Comparison of ENCODE assay signal across 11 cellular contexts in genomic region chr21:26116456-26117011, GRCh38. TPM values are rescaled to one million over a fixed set of nuclear protein-coding genes. Genes with fewer than 3 reads are reported as not detected.
DNase-seq lines count a peak whose midpoint lies in the region; ATAC-seq and TF ChIP-seq lines count a peak whose summit lies in the region.
"Had no signal": no experiment of that assay in that cellular context is flagged by ENCODE, and none has a peak within 500 bp of the region (broad histone marks: within the 10 kb centered on the region; RNA-seq: fewer than 3 reads in every experiment).

No MANE protein-coding gene starts in this region.

- H3K9me3 ChIP-seq in left lung (no peaks in the 10 kb centered on the region), aorta (ENCODE audit: control insufficient read depth, low read length) (no peaks in the 10 kb centered on the region)

- H3K27me3 ChIP-seq in left lung: no peaks in the 10 kb centered on the region
- H3K27me3 ChIP-seq in aorta (ENCODE audit: control insufficient read depth in 1 of 2, insufficient read depth in 2 of 2, low read length in 1 of 2): no peaks in the 10 kb centered on the region

- POLR2A ChIA-PET in MCF 10A (lab: Yijun Ruan, JAX): interaction anchor here (0.6 to 1.3 kb wide), 5 partner anchors 11 to 53 kb away, joined by 3 to 4 read pairs (median 3); no protein-coding TSS in a partner anchor

- H3K4me1 ChIP-seq in left lung (peaks cover 15 to 30% of the 10 kb centered on the region in 2 donors), aorta (ENCODE audit: control insufficient read depth in 1 of 2, insufficient read depth in 2 of 2, low read length in 2 of 2) (peaks cover 2 to 5% of the 10 kb centered on the region in 2 donors)

- no peak overlapping the region for H3K4me3 Mint-ChIP-seq in MCF 10A (ENCODE audit: unreplicated experiment)
- H3K4me3 Mint-ChIP-seq in activated T-helper 2 cell treated with anti-CD3 and anti-CD28 coated beads, Interferon-gamma antibody, Interleukin-2, Interleukin-4, amounts not matched to agents 10 μg/mL and 5 μg/mL and 100 μg/mL, durations not matched to agents 14 hours and 24 hours and 36 hours (ENCODE audit: low read depth): no peak overlapping the region
- H3K4me3 Mint-ChIP-seq: CD8-positive, alpha-beta T cell had no signal

- no peak for TF ChIP-seq CTCF in MCF 10A (IDR thresholded peaks at IDR 0.05; ENCODE audit: unreplicated experiment)
- no peak for TF ChIP-seq CTCF in left lung (IDR thresholded peaks at IDR 0.05)

- DNase-seq in T47D (ENCODE audit: low read depth in 1 of 2, low spot score in 1 of 2): peak; percentile 24 to 94
- no peak for DNase-seq in MCF 10A (ENCODE audit: unreplicated experiment)
- DNase-seq in cerebellar cortex (ENCODE audit: low spot score): peak; percentile 51
- DNase-seq in left lung: no peak
- DNase-seq in aorta: no peak
- DNase-seq in activated T-helper 2 cell treated with anti-CD3 and anti-CD28 coated beads, Interferon-gamma antibody, Interleukin-2, Interleukin-4, amounts not matched to agents 10 μg/mL and 5 μg/mL and 100 μg/mL, durations not matched to agents 14 hours and 24 hours and 36 hours (ENCODE audit: low spot score): no peak
- DNase-seq: CD8-positive, alpha-beta T cell; stimulated activated CD4-positive, alpha-beta T cell treated with anti-CD3 and anti-CD28 coated beads, Interleukin-2, amount 100 ng/mL, for 24 hours had no signal

- no peaks in the 10 kb centered on the region for H3K36me3 ChIP-seq in left lung
- H3K36me3 ChIP-seq in aorta (ENCODE audit: control insufficient read depth in 1 of 2, insufficient read depth in 2 of 2, low read length in 1 of 2): no peaks in the 10 kb centered on the region

- in situ Hi-C loops in T47D (cut with HindIII; ENCODE audit: low pct_unique_long_range_greater_than_20kb, low sequenced_read_pairs): no loop called here

- H3K4me3 ChIP-seq in left lung (no peak overlapping the region), aorta (ENCODE audit: low read length in 2 of 2) (no peak overlapping the region)

- peaks cover 6% of the 10 kb centered on the region for H3K36me3 Mint-ChIP-seq in MCF 10A (ENCODE audit: insufficient read depth, unreplicated experiment)
- no peaks in the 10 kb centered on the region for H3K36me3 Mint-ChIP-seq in activated T-helper 2 cell treated with anti-CD3 and anti-CD28 coated beads, Interferon-gamma antibody, Interleukin-2, Interleukin-4, amounts not matched to agents 10 μg/mL and 5 μg/mL and 100 μg/mL, durations not matched to agents 14 hours and 24 hours and 36 hours (ENCODE audit: low read depth)
- H3K36me3 Mint-ChIP-seq: CD8-positive, alpha-beta T cell had no signal

- H3K9me3 Mint-ChIP-seq in MCF 10A (ENCODE audit: unreplicated experiment): no peaks in the 10 kb centered on the region
- no peaks in the 10 kb centered on the region for H3K9me3 Mint-ChIP-seq in activated T-helper 2 cell treated with anti-CD3 and anti-CD28 coated beads, Interferon-gamma antibody, Interleukin-2, Interleukin-4, amounts not matched to agents 10 μg/mL and 5 μg/mL and 100 μg/mL, durations not matched to agents 14 hours and 24 hours and 36 hours
- H3K9me3 Mint-ChIP-seq: CD8-positive, alpha-beta T cell had no signal

- intact Hi-C loops in MCF 10A (cut with micrococcal nuclease) (no loop called here), left lung (cut with DNase I) (no loop called here), aorta (cut with DNase I) (no loop called here)
- intact Hi-C loops in activated T-helper 2 cell treated with anti-CD3 and anti-CD28 coated beads, Interferon-gamma antibody, Interleukin-2, Interleukin-4, amounts not matched to agents 10 μg/mL and 5 μg/mL and 100 μg/mL, durations not matched to agents 14 hours and 24 hours and 36 hours (cut with micrococcal nuclease): no loop called here

- no TSS peak for BruUV-seq in MCF 10A (replicated peaks; lab: Mats Ljungman, UMichigan)

- peaks cover 13% of the 10 kb centered on the region for H3K4me1 Mint-ChIP-seq in MCF 10A (ENCODE audit: insufficient read depth, unreplicated experiment)
- H3K4me1 Mint-ChIP-seq in activated T-helper 2 cell treated with anti-CD3 and anti-CD28 coated beads, Interferon-gamma antibody, Interleukin-2, Interleukin-4, amounts not matched to agents 10 μg/mL and 5 μg/mL and 100 μg/mL, durations not matched to agents 14 hours and 24 hours and 36 hours (ENCODE audit: low read depth): peaks cover 11% of the 10 kb centered on the region

- no peaks in the 10 kb centered on the region for H3K27me3 Mint-ChIP-seq in MCF 10A (ENCODE audit: insufficient read depth, unreplicated experiment)
- no peaks in the 10 kb centered on the region for H3K27me3 Mint-ChIP-seq in activated T-helper 2 cell treated with anti-CD3 and anti-CD28 coated beads, Interferon-gamma antibody, Interleukin-2, Interleukin-4, amounts not matched to agents 10 μg/mL and 5 μg/mL and 100 μg/mL, durations not matched to agents 14 hours and 24 hours and 36 hours (ENCODE audit: low read depth)

- H3K27ac Mint-ChIP-seq in MCF 10A (ENCODE audit: low read depth, unreplicated experiment): no peak overlapping the region
- H3K27ac Mint-ChIP-seq in activated T-helper 2 cell treated with anti-CD3 and anti-CD28 coated beads, Interferon-gamma antibody, Interleukin-2, Interleukin-4, amounts not matched to agents 10 μg/mL and 5 μg/mL and 100 μg/mL, durations not matched to agents 14 hours and 24 hours and 36 hours: no peak overlapping the region
- H3K27ac Mint-ChIP-seq: CD8-positive, alpha-beta T cell had no signal

- CTCF ChIA-PET in MCF 10A (lab: Yijun Ruan, JAX): interaction anchor here (0.6 to 0.7 kb wide), 2 partner anchors 108 to 728 kb away, joined by 3 to 4 read pairs; no protein-coding TSS in a partner anchor

- 52% methylated on average over 5 of the region's 5 CpGs for WGBS in aorta, 2 donors

- H3K27ac ChIP-seq in left lung (peak overlapping the region in 1 of 2 donors; percentile 35), aorta (ENCODE audit: low read depth in 1 of 2, low read length in 2 of 2) (no peak overlapping the region)
- H3K27ac ChIP-seq: HL-60 had no signal

- ATAC-seq in left lung (peak; percentile 26), aorta (ENCODE audit: low FRiP score) (peak; percentile 58), HG02981 (IDR thresholded peaks at IDR 0.05; ENCODE audit: unreplicated experiment) (no peak), GM18861 (IDR thresholded peaks at IDR 0.05; ENCODE audit: unreplicated experiment) (no peak)
- ATAC-seq: CD8-positive, alpha-beta T cell had no signal

RNA-seq across cellular contexts. Expression of gene APP, which starts 54.0 kb away (rescaled TPM):
- total RNA-seq in MCF 10A (2022) (459 and 472 TPM in 2 replicates), left lung (100 to 1,000 TPM; 373 to 521 TPM), aorta (100 to 1,000 TPM; 507 to 581 TPM)
- 100 to 1,000 TPM; 149 to 235 TPM for polyA plus RNA-seq in aorta
- total RNA-seq in activated T-helper 2 cell treated with anti-CD3 and anti-CD28 coated beads, Interferon-gamma antibody, Interleukin-2, Interleukin-4, amounts not matched to agents 10 μg/mL and 5 μg/mL and 100 μg/mL, durations not matched to agents 14 hours and 24 hours and 36 hours: 85.7 and 86.5 TPM in 2 replicates

Comparison
In these comparisons a context has a peak if more than half of its experiments do, and no peak if none do; other contexts are left out.
1. DNase-seq: peak in T47D (2 of 2) and cerebellar cortex (single experiment); none in MCF 10A (single experiment), left lung (0 of 2), aorta (0 of 2) and activated T-helper 2 cell treated with anti-CD3 and anti-CD28 coated beads, Interferon-gamma antibody, Interleukin-2, Interleukin-4, amounts not matched to agents 10 μg/mL and 5 μg/mL and 100 μg/mL, durations not matched to agents 14 hours and 24 hours and 36 hours (single experiment).
2. ATAC-seq: peak in left lung (single experiment) and aorta (single experiment); none in HG02981 (single experiment) and GM18861 (single experiment).